4 cellular contexts compared by ENCODE assay signal in genomic region chr14:43625294-43625693, GRCh38.
"Had no signal": no experiment of that assay in that cellular context is flagged by ENCODE, and none has a peak within 500 bp of the region (broad histone marks: within the 10 kb centered on the region; RNA-seq: fewer than 3 reads in every experiment).

No MANE protein-coding gene starts in this region.

- H3K4me2 ChIP-seq: GM23338 had no signal

- DNase-seq: H9, HCEC 1CT, IMR-90 had no signal

- H2AFZ ChIP-seq: GM23338 had no signal

- H3K4me3 ChIP-seq: GM23338 had no signal

- ATAC-seq: GM23338 had no signal
